Comparison of ENCODE assay signal across 26 cellular contexts in genomic region chr11:8269636-8270035, GRCh38. TPM values are rescaled to one million over a fixed set of nuclear protein-coding genes. Genes with fewer than 3 reads are reported as not detected.
"Had no signal": no experiment of that assay in that cellular context is flagged by ENCODE, and none has a peak within 500 bp of the region (broad histone marks: within the 10 kb centered on the region; RNA-seq: fewer than 3 reads in every experiment).

No MANE protein-coding gene starts in this region.

- H3K27ac ChIP-seq: colonic mucosa, parathyroid adenoma, psoas muscle, stomach, thyroid gland, VCaP had no signal

- H3K4me1 Mint-ChIP-seq: natural killer cell had no signal

- H3K27ac Mint-ChIP-seq: activated T-helper 1 cell treated with anti-CD3 and anti-CD28 coated beads, Interleukin-12 subunit alpha, Interleukin-12 subunit beta, Interleukin-2, Interleukin-4 antibody, amounts not matched to agents 30 ng/mL and 10 ng/mL and 1 ng/mL, durations not matched to agents 14 hours and 24 hours and 36 hours; effector memory CD8-positive, alpha-beta T cell; memory B cell; natural killer cell; stimulated activated naive B cell treated with anti-CD40 and anti-IgM and Interleukin-4, amounts not matched to agents 10 μg/mL and 1 μg/mL and 100 μg/mL, for 72 hours; T-helper 1 cell treated with Interleukin-12 subunit alpha and Interleukin-12 subunit beta and Interleukin-4 antibody, amounts not matched to agents 30 μg/mL and 1 μg/mL, for 36 hours had no signal

- DNase-seq: activated CD4-positive, alpha-beta T cell treated with anti-CD3 and anti-CD28 coated beads for 4 hours; activated CD4-positive, alpha-beta T cell treated with anti-CD3 and anti-CD28 coated beads, Interleukin-2, amount 50 U/mL, for 4 hours; activated naive CD4-positive, alpha-beta T cell treated with anti-CD3 and anti-CD28 coated beads, Interleukin-2, amount 50 U/mL, for 16 hours; activated T-cell treated with anti-CD3 and anti-CD28 coated beads for 4 hours; colonic mucosa; effector memory CD8-positive, alpha-beta T cell; foreskin fibroblast; hippocampal formation; natural killer cell; psoas muscle; stimulated activated CD4-positive, alpha-beta T cell treated with anti-CD3 and anti-CD28 coated beads, Interleukin-15, amount 100 ng/mL, for 24 hours; stimulated activated CD4-positive, alpha-beta T cell treated with anti-CD3 and anti-CD28 coated beads, Interleukin-2, amount 100 ng/mL, for 24 hours; stimulated activated naive B cell treated with anti-CD40 and anti-IgM and Interleukin-4, amounts not matched to agents 10 μg/mL and 1 μg/mL and 100 μg/mL, for 72 hours; stomach; SW 1271; T-helper 9 cell; thyroid gland had no signal

- H3K36me3 Mint-ChIP-seq: memory B cell; natural killer cell; stimulated activated naive B cell treated with anti-CD40 and anti-IgM and Interleukin-4, amounts not matched to agents 10 μg/mL and 1 μg/mL and 100 μg/mL, for 72 hours had no signal

- H3K9me3 Mint-ChIP-seq: activated T-helper 1 cell treated with anti-CD3 and anti-CD28 coated beads, Interleukin-12 subunit alpha, Interleukin-12 subunit beta, Interleukin-2, Interleukin-4 antibody, amounts not matched to agents 30 ng/mL and 10 ng/mL and 1 ng/mL, durations not matched to agents 14 hours and 24 hours and 36 hours; effector memory CD8-positive, alpha-beta T cell; natural killer cell; T-helper 1 cell treated with Interleukin-12 subunit alpha and Interleukin-12 subunit beta and Interleukin-4 antibody, amounts not matched to agents 30 μg/mL and 1 μg/mL, for 36 hours had no signal

- H3K4me3 ChIP-seq: colonic mucosa, psoas muscle, smooth muscle cell, stomach, thyroid gland had no signal

- ATAC-seq: effector memory CD8-positive, alpha-beta T cell; natural killer cell; psoas muscle; stimulated activated naive B cell treated with anti-CD40 and anti-IgM and Interleukin-4, amounts not matched to agents 10 μg/mL and 1 μg/mL and 100 μg/mL, for 72 hours had no signal

- H3K4me1 ChIP-seq: parathyroid adenoma had no signal

- H3K9ac ChIP-seq: parathyroid adenoma had no signal

- H3K9me3 ChIP-seq: colonic mucosa, thyroid gland had no signal

- H3K36me3 ChIP-seq: colonic mucosa, stomach, thyroid gland had no signal

RNA-seq across cellular contexts. Expression of gene LMO1, which starts 6.0 kb away (rescaled TPM):
- total RNA-seq: activated T-helper 1 cell treated with anti-CD3 and anti-CD28 coated beads, Interleukin-12 subunit alpha, Interleukin-12 subunit beta, Interleukin-2, Interleukin-4 antibody, amounts not matched to agents 30 ng/mL and 10 ng/mL and 1 ng/mL, durations not matched to agents 14 hours and 24 hours and 36 hours; colonic mucosa; dermis microvascular lymphatic vessel endothelial cell; endothelial cell of umbilical vein; natural killer cell; stomach; ureter had no signal
- polyA plus RNA-seq: endothelial cell of umbilical vein had no signal
